ENCODE assay signal across 12 cellular contexts in the genomic region with DNA sequence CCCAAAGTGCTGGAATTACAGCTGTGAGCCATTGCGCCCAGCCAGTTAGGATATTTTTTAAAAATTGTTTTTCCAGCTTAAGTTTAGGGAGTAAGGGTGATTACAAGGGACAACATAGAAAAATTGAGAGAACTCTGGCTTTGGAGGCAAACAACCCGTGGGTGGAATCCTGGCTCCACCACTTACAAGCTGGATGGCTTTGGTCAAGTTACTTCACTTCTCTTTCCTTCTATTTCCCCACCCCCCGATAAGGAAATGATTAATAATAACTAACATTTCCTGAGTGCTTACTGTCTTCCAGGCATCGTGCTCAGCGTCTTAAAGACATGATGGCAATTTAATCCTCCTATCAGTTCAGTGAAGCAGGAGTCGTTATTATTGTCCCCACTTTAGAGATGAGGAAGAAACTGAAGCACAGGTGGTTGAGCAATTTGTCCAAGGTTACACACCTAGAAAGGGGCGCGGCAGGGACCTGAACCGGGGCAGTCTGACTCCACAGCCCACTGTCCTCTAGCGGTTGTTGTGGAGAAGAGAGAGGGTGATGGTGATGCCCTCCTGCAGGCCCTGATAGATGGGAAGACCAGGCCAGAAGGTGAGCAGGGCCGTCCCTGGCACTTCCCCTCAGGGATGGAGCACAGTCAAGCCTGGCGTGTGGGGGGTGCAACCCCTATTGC. TPM values are rescaled to one million over a fixed set of nuclear protein-coding genes. Genes with fewer than 3 reads are reported as not detected.
DNase-seq lines count a peak whose midpoint lies in the region; FAIRE-seq and TF ChIP-seq lines count a peak whose summit lies in the region.
"Had no signal": no experiment of that assay in that cellular context is flagged by ENCODE, and none has a peak within 500 bp of the region (broad histone marks: within the 10 kb centered on the region; RNA-seq: fewer than 3 reads in every experiment).

No MANE protein-coding gene starts in this region.

- no peaks in the 10 kb centered on the region for H3K36me3 ChIP-seq in vagina

- no peaks in the 10 kb centered on the region for H3K9me3 ChIP-seq in vagina

- H3K4me3 ChIP-seq in fibroblast of mammary gland (ENCODE audit: control insufficient read depth, low read depth, low read length), result no peak overlapping the region
- H3K4me3 ChIP-seq in vagina, result no peak overlapping the region

- H3K27me3 ChIP-seq in vagina, result no peaks in the 10 kb centered on the region

- DNase-seq in activated CD4-positive, alpha-beta T cell treated with anti-CD3 and anti-CD28 coated beads, Interleukin-2, amount 10 ng/mL, durations not matched to agents 7 days and 5 days, result no peak
- no peak for DNase-seq in activated CD4-positive, alpha-beta T cell treated with anti-CD3 and anti-CD28 coated beads, Interleukin-2, amount 50 U/mL, for 1 hour
- DNase-seq in fibroblast of mammary gland (ENCODE audit: low read depth) (peak; percentile 67), renal cortical epithelial cell (ENCODE audit: low read depth) (peak; percentile 10), vagina (ENCODE audit: extremely low spot score in 2 of 2) (no peak), frontal cortex (ENCODE audit: low spot score in 2 of 2) (no peak)
- DNase-seq: DMS 273 treated with DMSO at 0.1 percent for 48 hours, immature natural killer cell, naive B cell, NCI-H2171 treated with DMSO at 0.1 percent for 48 hours had no signal

- H3K36me3 Mint-ChIP-seq in activated CD4-positive, alpha-beta T cell treated with anti-CD3 and anti-CD28 coated beads, Interleukin-2, amount 10 ng/mL, durations not matched to agents 7 days and 5 days (ENCODE audit: low read depth), result no peaks in the 10 kb centered on the region
- H3K36me3 Mint-ChIP-seq: immature natural killer cell, naive B cell had no signal

- H3K9me3 Mint-ChIP-seq in activated CD4-positive, alpha-beta T cell treated with anti-CD3 and anti-CD28 coated beads, Interleukin-2, amount 10 ng/mL, durations not matched to agents 7 days and 5 days, result no peaks in the 10 kb centered on the region
- H3K9me3 Mint-ChIP-seq: immature natural killer cell, naive B cell had no signal

- H3K4me1 ChIP-seq in vagina, result no peaks in the 10 kb centered on the region

- FAIRE-seq in frontal cortex (lab: Jason Lieb, UNC), result no peak
- FAIRE-seq: endometrium had no signal

- no peaks in the 10 kb centered on the region for H3K4me1 Mint-ChIP-seq in activated CD4-positive, alpha-beta T cell treated with anti-CD3 and anti-CD28 coated beads, Interleukin-2, amount 10 ng/mL, durations not matched to agents 7 days and 5 days
- H3K4me1 Mint-ChIP-seq: immature natural killer cell, naive B cell had no signal

- POLR2A ChIA-PET in activated CD4-positive, alpha-beta T cell treated with anti-CD3 and anti-CD28 coated beads, Interleukin-2, amount 10 ng/mL, durations not matched to agents 7 days and 5 days (lab: Charles Lee), result interaction anchor here (0.8 kb wide), 1 partner anchor 83 kb away, joined by 8 read pairs; no protein-coding TSS in a partner anchor

- H3K27ac ChIP-seq in vagina, result no peak overlapping the region

- TF ChIP-seq CTCF in fibroblast of mammary gland (conservative IDR thresholded peaks at IDR 0.05; ENCODE audit: control insufficient read depth, insufficient read depth, low read depth, low read length) (no peak), vagina (IDR thresholded peaks at IDR 0.05) (no peak)

- intact Hi-C loops in vagina (cut with DNase I), result no loop called here

- peaks cover 12% of the 10 kb centered on the region for H3K27me3 Mint-ChIP-seq in activated CD4-positive, alpha-beta T cell treated with anti-CD3 and anti-CD28 coated beads, Interleukin-2, amount 10 ng/mL, durations not matched to agents 7 days and 5 days

- CTCF ChIA-PET in activated CD4-positive, alpha-beta T cell treated with anti-CD3 and anti-CD28 coated beads, Interleukin-2, amount 10 ng/mL, durations not matched to agents 7 days and 5 days (lab: Charles Lee), result interaction anchor here (1.0 kb wide), 1 partner anchor 12 kb away, joined by 4 read pairs; no protein-coding TSS in a partner anchor

- H3K4me3 Mint-ChIP-seq in activated CD4-positive, alpha-beta T cell treated with anti-CD3 and anti-CD28 coated beads, Interleukin-2, amount 10 ng/mL, durations not matched to agents 7 days and 5 days, result no peak overlapping the region
- H3K4me3 Mint-ChIP-seq: immature natural killer cell, naive B cell had no signal

- H3K27ac Mint-ChIP-seq in activated CD4-positive, alpha-beta T cell treated with anti-CD3 and anti-CD28 coated beads, Interleukin-2, amount 10 ng/mL, durations not matched to agents 7 days and 5 days, result peak overlapping the region; percentile 2
- H3K27ac Mint-ChIP-seq: immature natural killer cell had no signal

- TF ChIP-seq POLR2A in vagina (IDR thresholded peaks at IDR 0.05), result no peak

RNA-seq across cellular contexts. Expression of a gene that starts 16.7 kb away (rescaled TPM):
- under 1 TPM; 0.33 to 0.50 TPM for total RNA-seq in activated CD4-positive, alpha-beta T cell treated with anti-CD3 and anti-CD28 coated beads, Interleukin-2, amount 10 ng/mL, durations not matched to agents 7 days and 5 days
- total RNA-seq in renal cortical epithelial cell, result not detected in 2 replicates
- total RNA-seq in vagina, result 19.4 TPM
- 17.9 TPM for total RNA-seq in frontal cortex
- total RNA-seq: A172 had no signal

RNA-seq across cellular contexts. Expression of a gene that starts 30.2 kb away (rescaled TPM):
- not detected for total RNA-seq in activated CD4-positive, alpha-beta T cell treated with anti-CD3 and anti-CD28 coated beads, Interleukin-2, amount 10 ng/mL, durations not matched to agents 7 days and 5 days
- total RNA-seq in renal cortical epithelial cell, result 0.30 TPM in 1 of 2 replicates, not detected in the other
- total RNA-seq in vagina, result not detected
- not detected for total RNA-seq in frontal cortex
- total RNA-seq: A172 had no signal

RNA-seq across cellular contexts. Expression of a gene that starts 41.3 kb away (rescaled TPM):
- not detected for total RNA-seq in activated CD4-positive, alpha-beta T cell treated with anti-CD3 and anti-CD28 coated beads, Interleukin-2, amount 10 ng/mL, durations not matched to agents 7 days and 5 days
- total RNA-seq in renal cortical epithelial cell, result not detected in 2 replicates
- total RNA-seq in vagina, result not detected
- total RNA-seq in frontal cortex, result 1.2 TPM

RNA-seq across cellular contexts. Expression of a gene that starts 52.4 kb away (rescaled TPM):
- total RNA-seq in activated CD4-positive, alpha-beta T cell treated with anti-CD3 and anti-CD28 coated beads, Interleukin-2, amount 10 ng/mL, durations not matched to agents 7 days and 5 days, result not detected
- total RNA-seq in renal cortical epithelial cell (not detected in 2 replicates), vagina (not detected), frontal cortex (not detected)
- total RNA-seq: A172 had no signal

Comparison
In these comparisons a context has a peak if more than half of its experiments do, and no peak if none do; other contexts are left out.
1. DNase-seq: peak in fibroblast of mammary gland (single experiment) and renal cortical epithelial cell (single experiment); none in activated CD4-positive, alpha-beta T cell treated with anti-CD3 and anti-CD28 coated beads, Interleukin-2, amount 10 ng/mL, durations not matched to agents 7 days and 5 days (single experiment), activated CD4-positive, alpha-beta T cell treated with anti-CD3 and anti-CD28 coated beads, Interleukin-2, amount 50 U/mL, for 1 hour (single experiment), vagina (0 of 2) and frontal cortex (0 of 2).
2. RNA of a gene that starts 16.7 kb away (total RNA-seq): 19.4 TPM in vagina (single experiment) and 17.9 TPM in frontal cortex (single experiment); 0.33 to 0.50 TPM in activated CD4-positive, alpha-beta T cell treated with anti-CD3 and anti-CD28 coated beads, Interleukin-2, amount 10 ng/mL, durations not matched to agents 7 days and 5 days and not detected in renal cortical epithelial cell; every median in the first group is over 10 times any median in the second.